ENCODE assay signal across 20 cellular contexts in the genomic region with DNA sequence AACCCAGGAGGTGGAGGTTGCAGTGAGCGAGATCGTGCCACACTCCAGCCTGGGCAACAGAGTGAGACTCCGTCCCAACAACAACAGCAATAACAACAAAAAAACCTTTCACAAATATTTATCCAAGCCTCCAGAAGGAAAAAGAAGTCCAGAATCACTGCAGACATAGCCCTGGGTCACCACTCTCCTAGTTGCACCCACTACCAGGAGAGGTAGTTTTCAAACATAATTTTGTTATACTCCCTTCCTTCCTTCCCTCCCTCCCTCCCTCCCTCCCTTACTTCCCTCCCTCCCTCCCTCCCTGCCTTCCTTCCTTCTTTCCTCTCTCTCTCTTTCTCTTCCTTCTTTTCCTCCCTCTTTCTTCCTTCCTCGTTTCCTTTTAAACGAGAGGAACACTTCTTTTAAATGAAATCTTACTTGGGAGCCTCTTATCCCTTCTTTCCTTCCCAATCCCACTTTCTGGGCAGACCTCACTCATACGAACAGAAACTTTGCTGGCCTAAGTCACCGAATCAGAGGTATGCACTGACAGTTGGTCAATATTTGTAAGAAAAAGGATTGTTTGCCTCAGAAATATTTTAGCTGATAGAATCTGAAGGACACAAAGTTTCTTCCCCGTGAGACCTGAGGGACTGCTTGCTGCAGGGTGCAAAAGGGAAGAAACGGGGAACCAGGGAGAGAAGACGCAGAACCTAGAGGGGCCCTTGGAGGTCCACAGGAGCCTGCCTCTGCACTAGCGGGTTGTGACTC.
"Had no signal": no experiment of that assay in that cellular context is flagged by ENCODE, and none has a peak within 500 bp of the region (broad histone marks: within the 10 kb centered on the region; RNA-seq: fewer than 3 reads in every experiment).

No MANE protein-coding gene starts in this region.

- DNase-seq: Karpas-422, KG1, MM.1S, NCI-H1092 treated with DMSO at 0.1 percent for 48 hours, NCI-H1436, NCI-H187, NCI-H2081 treated with DMSO at 0.1 percent for 48 hours, NCI-H2171, NCI-H226, NCI-H446, NCI-H510A, NCI-H524 treated with DMSO at 0.1 percent for 48 hours, NCI-H774, Right ventricle myocardium superior, SIG-M5 had no signal

- FAIRE-seq: HTR-8/SVneo, RCC 7860 had no signal

- H3K9me3 ChIP-seq: SJSA1 had no signal

- H3K27me3 ChIP-seq: SJSA1 had no signal

- H3K36me3 ChIP-seq: SJSA1 had no signal

- H3K27ac ChIP-seq: HL-60, SJSA1, SK-N-MC had no signal

- H3K4me3 ChIP-seq: SJSA1, SK-N-MC had no signal
